ENCODE assay signal across 8 cellular contexts in genomic region chr17:56679148-56679766, GRCh38.
A peak's percentile ranks its signal among the peaks of the same experiment; 100 is the strongest.
DNase-seq lines count a peak whose midpoint lies in the region; ATAC-seq, FAIRE-seq and TF ChIP-seq lines count a peak whose summit lies in the region.

No MANE protein-coding gene starts in this region.

- CTCF ChIA-PET in T-cell (lab: Charles Lee), result interaction anchor here (0.5 to 0.8 kb wide), 2 partner anchors 80 to 149 kb away, joined by 3 to 4 read pairs; no protein-coding TSS in a partner anchor

- H3K4me3 Mint-ChIP-seq in T-cell, result peak overlapping the region; percentile 69 to 73 (median 70)

- H3K23ac ChIP-seq in trophoblast cell (ENCODE audit: low read length), result no peak overlapping the region

- H3K9ac ChIP-seq in trophoblast cell (ENCODE audit: low read length), result no peak overlapping the region

- DNase-seq in D721Med (ENCODE audit: insufficient read length, low spot score), result no peak
- peak in 2 of 34 experiments; percentile 4 to 11 for DNase-seq in T-cell
- DNase-seq in foreskin melanocyte, result peak; percentile 8
- DNase-seq in trophoblast cell, result peak in 1 of 2 donors; percentile 68
- no peak for DNase-seq in HPDE6-E6E7 (ENCODE audit: extremely low spot score)
- no peak for DNase-seq in stimulated activated CD4-positive, alpha-beta T cell treated with anti-CD3 and anti-CD28 coated beads, Interleukin-2, amount 100 ng/mL, for 24 hours

- peak overlapping the region; percentile 97 for H2BK120ac ChIP-seq in trophoblast cell (ENCODE audit: insufficient read depth, low read length, poor library complexity)

- FAIRE-seq in D721Med (lab: Jason Lieb, UNC), result no peak

- H3K36me3 Mint-ChIP-seq in T-cell, result no peaks in the 10 kb centered on the region

- peak; percentile 77 for TF ChIP-seq CTCF in D721Med (IDR thresholded peaks at IDR 0.05; ENCODE audit: insufficient read depth, missing control alignments)

- H3K79me2 ChIP-seq in trophoblast cell (ENCODE audit: control insufficient read depth, insufficient read depth, low read length, poor library complexity), result no peaks in the 10 kb centered on the region

- peak overlapping the region; percentile 93 for H4K91ac ChIP-seq in trophoblast cell (ENCODE audit: low read depth, low read length)

- peaks cover 23 to 30% of the 10 kb centered on the region in 2 experiments for H3K4me1 ChIP-seq in trophoblast cell (ENCODE audit: control insufficient read depth in 1 of 2, insufficient read depth in 2 of 2, low read length in 2 of 2)

- POLR2A ChIA-PET in T-cell (lab: Charles Lee), result no interaction called here

- peaks cover 39 to 44% of the 10 kb centered on the region in 2 donors for H3K27me3 Mint-ChIP-seq in T-cell

- no peaks in the 10 kb centered on the region for H3K9me3 ChIP-seq in trophoblast cell (ENCODE audit: insufficient read depth, low read depth, low read length)

- peak overlapping the region; percentile 66 for H2AFZ ChIP-seq in trophoblast cell (ENCODE audit: insufficient read depth, low read length, poor library complexity)

- H4K8ac ChIP-seq in trophoblast cell (ENCODE audit: low read depth, low read length), result peak overlapping the region; percentile 70

- H3K4me1 Mint-ChIP-seq in T-cell, result peaks cover 7 to 17% (median 17%) of the 10 kb centered on the region in 3 donors

- H3K4me2 ChIP-seq in trophoblast cell (ENCODE audit: low read length), result peak overlapping the region; percentile 25

- peak overlapping the region; percentile 72 for H2BK12ac ChIP-seq in trophoblast cell (ENCODE audit: low read length)

- no CpG with 5 or more reads among the region's 11 CpGs for WGBS in trophoblast cell (ENCODE audit: extremely low coverage, insufficient coverage, insufficient read length)

- H3K14ac ChIP-seq in trophoblast cell (ENCODE audit: low read length), result peak overlapping the region; percentile 77

- H3K27ac ChIP-seq in trophoblast cell (ENCODE audit: low read depth, low read length), result peak overlapping the region; percentile 94

- peaks cover 40% of the 10 kb centered on the region for H3K79me1 ChIP-seq in trophoblast cell (ENCODE audit: low read length)

- H3K4me3 ChIP-seq in trophoblast cell (ENCODE audit: low read depth, low read length), result no peak overlapping the region

- H4K12ac ChIP-seq in trophoblast cell (ENCODE audit: low read depth, low read length), result no peak overlapping the region

- no peaks in the 10 kb centered on the region for H3K36me3 ChIP-seq in trophoblast cell (ENCODE audit: control insufficient read depth in 1 of 2, insufficient read depth in 2 of 2, low read length in 2 of 2)

- H3K4ac ChIP-seq in trophoblast cell (ENCODE audit: low read depth, low read length), result peak overlapping the region; percentile 49

- peak overlapping the region; percentile 70 for H3K18ac ChIP-seq in trophoblast cell (ENCODE audit: low read length)

- no peak overlapping the region for H3K27ac Mint-ChIP-seq in T-cell

- H2AK5ac ChIP-seq in trophoblast cell (ENCODE audit: low read length), result peak overlapping the region; percentile 58

- peak; percentile 43 for ATAC-seq in HG02885 (IDR thresholded peaks at IDR 0.05; ENCODE audit: poor library complexity, unreplicated experiment)
- ATAC-seq in T-cell (replicated peaks in 1 of 4), result peak in 3 of 4 experiments; percentile 41 to 71 (median 60)
- no peak for ATAC-seq in GM19467 (IDR thresholded peaks at IDR 0.05; ENCODE audit: unreplicated experiment)

- no peaks in the 10 kb centered on the region for H3K9me3 Mint-ChIP-seq in T-cell

- H3K27me3 ChIP-seq in trophoblast cell (ENCODE audit: insufficient read depth, low read length), result no peaks in the 10 kb centered on the region

- H2BK5ac ChIP-seq in trophoblast cell (ENCODE audit: low read depth, low read length, poor library complexity), result peak overlapping the region; percentile 97
